21 cellular contexts compared by ENCODE assay signal in genomic region chr1:85277802-85278201, GRCh38. TPM values are rescaled to one million over a fixed set of nuclear protein-coding genes. Genes with fewer than 3 reads are reported as not detected.
DNase-seq lines count a peak whose midpoint lies in the region; ATAC-seq and TF ChIP-seq lines count a peak whose summit lies in the region.
"Had no signal": no experiment of that assay in that cellular context is flagged by ENCODE, and none has a peak within 500 bp of the region (broad histone marks: within the 10 kb centered on the region; RNA-seq: fewer than 3 reads in every experiment).

No MANE protein-coding gene starts in this region.

- in situ Hi-C loops in mammary epithelial cell (cut with MboI; ENCODE audit: low sequenced_read_pairs in 2 of 2), result no loop called here
- in situ Hi-C loops in GM13977 (cut with MboI; ENCODE audit: low pct_unique_long_range_greater_than_20kb, low sequenced_read_pairs, unreplicated experiment), result no loop called here

- no peaks in the 10 kb centered on the region for H3K27me3 ChIP-seq in CD4-positive, CD25-positive, alpha-beta regulatory T cell (ENCODE audit: control insufficient read depth, insufficient read depth, low read length)
- H3K27me3 ChIP-seq in Karpas-422 (ENCODE audit: low read length) (no peaks in the 10 kb centered on the region), mammary epithelial cell (ENCODE audit: insufficient read depth, low read length) (no peaks in the 10 kb centered on the region)
- H3K27me3 ChIP-seq: BLaER1 had no signal

- H3K4me3 Mint-ChIP-seq in CD4-positive, CD25-positive, alpha-beta regulatory T cell, result peak overlapping the region in 2 of 4 donors; percentile 55 to 96
- H3K4me3 Mint-ChIP-seq in neural crest cell, result peak overlapping the region; percentile 94

- dilution Hi-C loops in mammary epithelial cell (cut with HindIII; ENCODE audit: low sequenced_read_pairs), result no loop called here

- no peak overlapping the region for H3K9ac ChIP-seq in Karpas-422 (ENCODE audit: low read length)
- no peak overlapping the region for H3K9ac ChIP-seq in mammary epithelial cell (ENCODE audit: insufficient read depth, low read length)

- H3K79me2 ChIP-seq in Karpas-422 (ENCODE audit: low read length) (peaks cover 34% of the 10 kb centered on the region), mammary epithelial cell (ENCODE audit: insufficient read depth, low read length) (peaks cover 39% of the 10 kb centered on the region)

- no peaks in the 10 kb centered on the region for H3K9me2 ChIP-seq in Karpas-422 (replicated peaks; ENCODE audit: insufficient read depth, low read length)

- ATAC-seq in CD4-positive, CD25-positive, alpha-beta regulatory T cell (ENCODE audit: low read depth in 2 of 2), result no peak
- ATAC-seq in GM19452 (IDR thresholded peaks at IDR 0.05; ENCODE audit: unreplicated experiment), result no peak
- ATAC-seq: esophagus mucosa; naive thymus-derived CD8-positive, alpha-beta T cell; stimulated activated effector memory CD8-positive, alpha-beta T cell treated with anti-CD3 and anti-CD28 coated beads, Interleukin-12 subunit alpha, Interleukin-12 subunit beta, amount 100 ng/mL, for 72 hours had no signal

- no peak overlapping the region for H2AFZ ChIP-seq in Karpas-422 (ENCODE audit: low read length)
- H2AFZ ChIP-seq in mammary epithelial cell (ENCODE audit: low read depth, low read length), result no peak overlapping the region

- no peak overlapping the region for H3K27ac ChIP-seq in CD4-positive, CD25-positive, alpha-beta regulatory T cell (ENCODE audit: insufficient read depth, low read length, poor library complexity, severe bottlenecking)
- H3K27ac ChIP-seq in Karpas-422 (ENCODE audit: low read length), result no peak overlapping the region
- H3K27ac ChIP-seq in mammary epithelial cell (ENCODE audit: insufficient read depth, low read depth, low read length), result peak overlapping the region; percentile 94

- H3K4me2 ChIP-seq in Karpas-422 (ENCODE audit: low read depth, low read length, poor library complexity, severe bottlenecking) (peak overlapping the region; percentile 71), mammary epithelial cell (ENCODE audit: insufficient read depth, low read depth, low read length) (no peak overlapping the region)

- peaks cover 42% of the 10 kb centered on the region for H3K4me1 ChIP-seq in CD4-positive, CD25-positive, alpha-beta regulatory T cell (ENCODE audit: control insufficient read depth, insufficient read depth, low read length, poor library complexity, severe bottlenecking)
- H3K4me1 ChIP-seq in Karpas-422 (ENCODE audit: low read length), result peaks cover 29% of the 10 kb centered on the region
- H3K4me1 ChIP-seq in mammary epithelial cell (ENCODE audit: insufficient read depth, low read length), result peaks cover 45% of the 10 kb centered on the region

- intact Hi-C loops in mammary epithelial cell (cut with micrococcal nuclease), result no loop called here

- DNase-seq in CD4-positive, CD25-positive, alpha-beta regulatory T cell, result no peak
- DNase-seq in Karpas-422 (no peak), mammary epithelial cell (no peak), neural crest cell (ENCODE audit: low read depth, low spot score) (no peak), NCI-H146 (lab: John Stamatoyannopoulos, UW) (no peak), iPS-NIHi11 (ENCODE audit: low spot score) (no peak), GM13977 (ENCODE audit: low spot score) (no peak)
- DNase-seq: activated naive CD4-positive, alpha-beta T cell; cortex of kidney; H9; immature natural killer cell; naive thymus-derived CD8-positive, alpha-beta T cell; NCI-H1417 treated with DMSO at 0.1 percent for 48 hours; NCI-H82; stimulated activated CD4-positive, alpha-beta T cell treated with anti-CD3 and anti-CD28 coated beads, Interleukin-12 subunit alpha, Interleukin-12 subunit beta, amount 100 ng/mL, for 4 hours; trophoblast cell had no signal

- H3K36me3 Mint-ChIP-seq in CD4-positive, CD25-positive, alpha-beta regulatory T cell, result peaks cover 11% of the 10 kb centered on the region
- H3K36me3 Mint-ChIP-seq in neural crest cell (ENCODE audit: low read depth), result no peaks in the 10 kb centered on the region
- H3K36me3 Mint-ChIP-seq: immature natural killer cell had no signal

- H3K4me1 Mint-ChIP-seq in CD4-positive, CD25-positive, alpha-beta regulatory T cell, result peaks cover 24 to 62% (median 44%) of the 10 kb centered on the region in 4 donors
- H3K4me1 Mint-ChIP-seq in neural crest cell, result peaks cover 24% of the 10 kb centered on the region

- H3K9me3 Mint-ChIP-seq in CD4-positive, CD25-positive, alpha-beta regulatory T cell, result peaks cover 0 to 3% (median 0%) of the 10 kb centered on the region in 7 donors
- H3K9me3 Mint-ChIP-seq in neural crest cell, result no peaks in the 10 kb centered on the region
- H3K9me3 Mint-ChIP-seq: H9; immature natural killer cell; naive thymus-derived CD8-positive, alpha-beta T cell; stimulated activated effector memory CD8-positive, alpha-beta T cell treated with anti-CD3 and anti-CD28 coated beads, Interleukin-12 subunit alpha, Interleukin-12 subunit beta, amount 100 ng/mL, for 72 hours had no signal

- TF ChIP-seq CTCF in mammary epithelial cell (conservative IDR thresholded peaks at IDR 0.05 in 1 of 2, IDR thresholded peaks at IDR 0.05 in 1 of 2; ENCODE audit: extremely low read depth in 1 of 2, insufficient read depth in 1 of 2, low read depth in 1 of 2, low read length in 2 of 2) (no peak), neural crest cell (conservative IDR thresholded peaks at IDR 0.05) (no peak), GM13977 (IDR thresholded peaks at IDR 0.05; ENCODE audit: extremely low read depth, insufficient read depth, missing control alignments) (no peak)

- H3K27me3 Mint-ChIP-seq in CD4-positive, CD25-positive, alpha-beta regulatory T cell, result peaks cover 6% of the 10 kb centered on the region
- peaks cover 30% of the 10 kb centered on the region for H3K27me3 Mint-ChIP-seq in neural crest cell (ENCODE audit: low read depth)
- H3K27me3 Mint-ChIP-seq: naive thymus-derived CD8-positive, alpha-beta T cell had no signal

- 100% methylated on average over 4 of the region's 4 CpGs for WGBS in mammary epithelial cell (ENCODE audit: low coverage, missing lambda C conversion rate)

- H3K27ac Mint-ChIP-seq in CD4-positive, CD25-positive, alpha-beta regulatory T cell, result peak overlapping the region in 2 of 3 donors; percentile 20 to 87
- H3K27ac Mint-ChIP-seq in neural crest cell (ENCODE audit: unreplicated experiment), result no peak overlapping the region
- H3K27ac Mint-ChIP-seq: stimulated activated effector memory CD8-positive, alpha-beta T cell treated with anti-CD3 and anti-CD28 coated beads, Interleukin-12 subunit alpha, Interleukin-12 subunit beta, amount 100 ng/mL, for 72 hours had no signal

- H4K20me1 ChIP-seq in Karpas-422 (ENCODE audit: insufficient read depth, low read depth, low read length) (0 out of 2 replicates have a peak, but pooled peaks cover 5% of the 10 kb centered on the region), mammary epithelial cell (ENCODE audit: insufficient read depth, low read length) (no peaks in the 10 kb centered on the region)

- H3K36me3 ChIP-seq in CD4-positive, CD25-positive, alpha-beta regulatory T cell (ENCODE audit: control insufficient read depth, insufficient read depth, low read length), result no peaks in the 10 kb centered on the region
- H3K36me3 ChIP-seq in Karpas-422 (ENCODE audit: insufficient read depth, low read length) (peaks cover 7% of the 10 kb centered on the region; the same call in 1 of the 2 replicates), mammary epithelial cell (ENCODE audit: insufficient read depth, low read length) (no peaks in the 10 kb centered on the region)

- no peaks in the 10 kb centered on the region for H3K9me3 ChIP-seq in CD4-positive, CD25-positive, alpha-beta regulatory T cell (ENCODE audit: control insufficient read depth in 2 of 2, low read length in 2 of 2)
- no peaks in the 10 kb centered on the region for H3K9me3 ChIP-seq in Karpas-422 (ENCODE audit: low read length)
- no peaks in the 10 kb centered on the region for H3K9me3 ChIP-seq in mammary epithelial cell (replicated peaks; ENCODE audit: insufficient read depth, low read length)
- H3K9me3 ChIP-seq: BLaER1 had no signal

- H3K4me3 ChIP-seq in CD4-positive, CD25-positive, alpha-beta regulatory T cell (ENCODE audit: low read depth, low read length), result no peak overlapping the region
- H3K4me3 ChIP-seq in Karpas-422 (ENCODE audit: low read length), result no peak overlapping the region
- H3K4me3 ChIP-seq in mammary epithelial cell (replicated peaks in 1 of 3; ENCODE audit: insufficient read depth in 1 of 3, low read depth in 2 of 3, low read length in 3 of 3), result no peak overlapping the region
- H3K4me3 ChIP-seq: lung had no signal

- no TSS peak for BruUV-seq in mammary epithelial cell (replicated peaks; lab: Mats Ljungman, UMichigan)

- CTCF ChIA-PET in mammary epithelial cell (lab: Charles Lee; ENCODE audit: low non-redundant PET), result no interaction called here

RNA-seq across cellular contexts. Expression of gene BCL10, which starts 1.4 kb away (rescaled TPM):
- total RNA-seq in CD4-positive, CD25-positive, alpha-beta regulatory T cell, result 64.4 TPM
- polyA plus RNA-seq in CD4-positive, CD25-positive, alpha-beta regulatory T cell, result 10 to 100 TPM; 25.9 to 28.1 (median 27.5) TPM
- total RNA-seq in Karpas-422 (2014; rRNA removed; shearing (Covaris generic); ENCODE audit: low replicate concordance), result 16.5 and 32.2 TPM in 2 replicates
- total RNA-seq in mammary epithelial cell (10 to 100 TPM; 27.7 to 61.5 TPM), neural crest cell (18.5 and 22.8 TPM in 2 replicates)
- 16.5 TPM for polyA plus RNA-seq in mammary epithelial cell
- 29.0 TPM for polyA minus RNA-seq in mammary epithelial cell

RNA-seq across cellular contexts. Expression of gene C1orf52, which starts 18.3 kb away (rescaled TPM):
- 55.6 TPM for total RNA-seq in CD4-positive, CD25-positive, alpha-beta regulatory T cell
- 10 to 100 TPM; 19.7 to 32.6 (median 27.5) TPM for polyA plus RNA-seq in CD4-positive, CD25-positive, alpha-beta regulatory T cell
- total RNA-seq in Karpas-422 (2014; rRNA removed; shearing (Covaris generic); ENCODE audit: low replicate concordance), result 17.8 and 22.9 TPM in 2 replicates
- total RNA-seq in mammary epithelial cell (10 to 100 TPM; 13.7 to 25.7 TPM), neural crest cell (30.9 and 37.3 TPM in 2 replicates)
- 15.1 TPM for polyA plus RNA-seq in mammary epithelial cell
- 4.8 TPM for polyA minus RNA-seq in mammary epithelial cell
